32 cellular contexts compared by ENCODE assay signal in the genomic region with DNA sequence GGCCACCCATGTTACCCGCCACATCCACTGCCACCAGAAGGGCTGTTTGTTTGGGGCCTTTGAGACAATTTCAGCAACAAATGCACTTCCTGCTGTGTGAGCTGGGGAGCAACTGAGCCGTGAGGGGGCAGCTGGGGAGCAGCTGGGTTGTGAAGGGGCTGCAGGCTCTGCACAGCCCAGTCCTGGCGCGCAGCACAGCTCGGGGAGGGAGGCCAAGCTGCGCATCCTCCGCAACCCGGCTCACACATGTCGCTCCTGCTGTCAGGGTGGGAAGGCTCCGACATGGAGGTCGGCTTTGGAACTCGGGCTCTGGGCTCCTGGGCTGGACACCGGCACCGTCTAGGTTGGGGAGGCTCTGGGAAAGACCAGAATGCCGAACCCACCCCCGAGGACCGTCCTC. TPM values are rescaled to one million over a fixed set of nuclear protein-coding genes. Genes with fewer than 3 reads are reported as not detected.
DNase-seq lines count a peak whose midpoint lies in the region; ATAC-seq and TF ChIP-seq lines count a peak whose summit lies in the region.
"Had no signal": no experiment of that assay in that cellular context is flagged by ENCODE, and none has a peak within 500 bp of the region (broad histone marks: within the 10 kb centered on the region; RNA-seq: fewer than 3 reads in every experiment).

No MANE protein-coding gene starts in this region.

- H3K4me3 ChIP-seq in body of pancreas (no peak overlapping the region), psoas muscle (no peak overlapping the region)
- H3K4me3 ChIP-seq: dorsolateral prefrontal cortex, esophagus muscularis mucosa, upper lobe of right lung had no signal

- ATAC-seq in body of pancreas (no peak), psoas muscle (no peak), HG02870 (IDR thresholded peaks at IDR 0.05; ENCODE audit: unreplicated experiment) (no peak)
- ATAC-seq: activated CD8-positive, alpha-beta T cell treated with anti-CD3 and anti-CD28 coated beads for 36 hours; natural killer cell treated with Interleukin-12 subunit alpha and Interleukin-12 subunit beta and Interleukin-15 and Interleukin-18, amount 100 ng/mL, for 72 hours; PC-3; Right ventricle myocardium inferior; stimulated activated naive B cell treated with anti-CD40 and anti-IgM and Interleukin-4, amounts not matched to agents 10 μg/mL and 1 μg/mL and 100 μg/mL, for 72 hours; upper lobe of right lung had no signal

- no peak for TF ChIP-seq RAD21 in Ishikawa (IDR thresholded peaks at IDR 0.05; ENCODE audit: low read depth)

- H3K9me3 ChIP-seq in body of pancreas (no peaks in the 10 kb centered on the region), psoas muscle (no peaks in the 10 kb centered on the region)
- H3K9me3 ChIP-seq: esophagus muscularis mucosa, SK-N-SH, upper lobe of right lung had no signal

- no peak for TF ChIP-seq EP300 in Ishikawa (IDR thresholded peaks at IDR 0.05; ENCODE audit: borderline replicate concordance)

- peak overlapping the region; percentile 85 to 97 (median 90) for H3K27ac ChIP-seq in body of pancreas
- H3K27ac ChIP-seq in psoas muscle = peak overlapping the region; percentile 53
- H3K27ac ChIP-seq: 22Rv1, brain microvascular endothelial cell had no signal

- intact Hi-C loops in body of pancreas (cut with DNase I) (no loop called here), psoas muscle (cut with DNase I) (no loop called here)

- no peak for TF ChIP-seq POLR2A in body of pancreas (IDR thresholded peaks at IDR 0.05)

- H3K27me3 ChIP-seq in body of pancreas (no peaks in the 10 kb centered on the region), psoas muscle (ENCODE audit: insufficient read depth in 3 of 3, low read length in 2 of 3) (peaks cover 0 to 15% (median 0%) of the 10 kb centered on the region in 3 donors)
- H3K27me3 ChIP-seq: upper lobe of right lung had no signal

- 60 to 66% methylated on average over 3 to 16 of the region's 17 CpGs for WGBS in body of pancreas, 2 donors
- WGBS in psoas muscle, 3 donors = 65 to 82% (median 68%) methylated on average over 17 of the region's 17 CpGs

- no peak for TF ChIP-seq CTCF in body of pancreas (IDR thresholded peaks at IDR 0.05)
- TF ChIP-seq CTCF in psoas muscle (IDR thresholded peaks at IDR 0.05) = no peak

- H3K36me3 ChIP-seq in body of pancreas (replicated peaks in 1 of 2; ENCODE audit: insufficient read depth in 1 of 2, low read depth in 2 of 2) = no peaks in the 10 kb centered on the region
- no peaks in the 10 kb centered on the region for H3K36me3 ChIP-seq in psoas muscle (ENCODE audit: insufficient read depth in 1 of 2, low read depth in 1 of 2)
- H3K36me3 ChIP-seq: brain microvascular endothelial cell, esophagus muscularis mucosa, upper lobe of right lung had no signal

- peak; percentile 62 for DNase-seq in DMS 273 (lab: John Stamatoyannopoulos, UW; ENCODE audit: unreplicated experiment)
- no peak for DNase-seq in DMS 273 treated with DMSO at 0.1 percent for 48 hours (lab: John Stamatoyannopoulos, UW)
- no peak for DNase-seq in body of pancreas
- DNase-seq in psoas muscle = no peak
- DNase-seq in central memory CD4-positive, alpha-beta T cell = no peak
- DNase-seq in activated CD8-positive, alpha-beta memory T cell treated with anti-CD3 and anti-CD28 coated beads for 24 hours = no peak
- DNase-seq: activated CD4-positive, CD25-positive, alpha-beta regulatory T cell treated with anti-CD3 and anti-CD28 coated beads, Interleukin-2, amount 50 U/mL, for 72 hours; activated CD8-positive, alpha-beta T cell treated with anti-CD3 and anti-CD28 coated beads for 36 hours; activated naive CD4-positive, alpha-beta T cell treated with anti-CD3 and anti-CD28 coated beads, Interleukin-2, amount 10 ng/mL, durations not matched to agents 7 days and 5 days; amniotic stem cell; brain microvascular endothelial cell; head of caudate nucleus; NCI-H146; NCI-H510A treated with DMSO at 0.1 percent for 48 hours; PC-3; SK-N-SH; stimulated activated naive B cell treated with anti-CD40 and anti-IgM and Interleukin-4, amounts not matched to agents 10 μg/mL and 1 μg/mL and 100 μg/mL, for 72 hours; T-helper 2 cell; upper lobe of right lung had no signal

- H3K4me1 ChIP-seq in body of pancreas = peaks cover 82% of the 10 kb centered on the region
- H3K4me1 ChIP-seq in psoas muscle = peaks cover 36% of the 10 kb centered on the region

TF ChIP-seq in Ishikawa, 13 proteins besides CTCF, POLR2A, EP300 and RAD21:
- TF ChIP-seq NFIC (IDR thresholded peaks at IDR 0.05) = no peak
- TF ChIP-seq FOXM1 (IDR thresholded peaks at IDR 0.05; ENCODE audit: borderline replicate concordance, low read depth) = no peak
- 0 out of 2 replicates have a peak, but pooled peaks have one; percentile 19 for TF ChIP-seq ZBTB7A (IDR thresholded peaks at IDR 0.05; ENCODE audit: low read depth)
- TF ChIP-seq EGR1 (IDR thresholded peaks at IDR 0.05) = no peak
- TF ChIP-seq TCF12 (IDR thresholded peaks at IDR 0.05; ENCODE audit: low read depth) = no peak
- no peak for TF ChIP-seq CREB1 (IDR thresholded peaks at IDR 0.05; ENCODE audit: low read depth)

RNA-seq across cellular contexts. Expression of a gene that starts 53.6 kb away (rescaled TPM):
- total RNA-seq in body of pancreas = 10 to 100 TPM in 1 of 2 donors, 1 to 10 TPM in 1; 7.8 to 16.2 TPM
- total RNA-seq in psoas muscle = 10 to 100 TPM in 1 of 4 donors, 1 to 10 TPM in 3; 4.7 to 15.0 (median 6.7) TPM
- 1 to 10 TPM; 2.6 to 6.0 (median 3.4) TPM for polyA plus RNA-seq in psoas muscle
- total RNA-seq: PC-3 had no signal
- polyA plus RNA-seq: SK-N-SH had no signal

RNA-seq across cellular contexts. Expression of a gene that starts 57.0 kb away (rescaled TPM):
- total RNA-seq in body of pancreas (not detected), psoas muscle (not detected)
- polyA plus RNA-seq in psoas muscle = not detected
- total RNA-seq: activated CD8-positive, alpha-beta T cell treated with anti-CD3 and anti-CD28 coated beads for 36 hours; cerebellum; esophagus muscularis mucosa; H9; lower leg skin; natural killer cell treated with Interleukin-12 subunit alpha and Interleukin-12 subunit beta and Interleukin-15 and Interleukin-18, amount 100 ng/mL, for 72 hours; omental fat pad; PC-3; Right ventricle myocardium inferior; skeletal muscle tissue; upper lobe of right lung had no signal
- polyA plus RNA-seq: keratinocyte, SK-N-SH had no signal
